ENCODE assay signal across 9 cellular contexts in genomic region chr3:118501152-118501551, GRCh38.
DNase-seq lines count a peak whose midpoint lies in the region; ATAC-seq and TF ChIP-seq lines count a peak whose summit lies in the region.
"Had no signal": no experiment of that assay in that cellular context is flagged by ENCODE, and none has a peak within 500 bp of the region (broad histone marks: within the 10 kb centered on the region; RNA-seq: fewer than 3 reads in every experiment).

No MANE protein-coding gene starts in this region.

- no peaks in the 10 kb centered on the region for H3K27me3 ChIP-seq in HAP-1 (ENCODE audit: low read depth)
- H3K27me3 ChIP-seq in PC-9 (ENCODE audit: insufficient read depth, low read depth) = no peaks in the 10 kb centered on the region
- H3K27me3 ChIP-seq in sigmoid colon = no peaks in the 10 kb centered on the region

- no peaks in the 10 kb centered on the region for H3F3A ChIP-seq in PC-9 (ENCODE audit: insufficient read depth, low read depth)

- H3K4me1 ChIP-seq in HAP-1 (peaks cover 23% of the 10 kb centered on the region), PC-9 (replicated peaks; ENCODE audit: insufficient read depth) (no peaks in the 10 kb centered on the region), sigmoid colon (peaks cover 0 to 22% (median 19%) of the 10 kb centered on the region in 4 donors)

- DNase-seq in HAP-1 (ENCODE audit: low spot score in 2 of 2) (peak; percentile 15 to 56), PC-9 (peak in 1 of 2 experiments; percentile 57), globus pallidus (ENCODE audit: low spot score) (peak; percentile 55), sigmoid colon (peak; percentile 86), COLO668 (lab: John Stamatoyannopoulos, UW; ENCODE audit: unreplicated experiment) (no peak)
- no peak for DNase-seq in activated CD4-positive, alpha-beta T cell treated with anti-CD3 and anti-CD28 coated beads, Interleukin-2, amount 50 U/mL, for 48 hours
- DNase-seq: T-helper 17 cell had no signal

- no peak overlapping the region for H3K4me2 ChIP-seq in PC-9

- no peaks in the 10 kb centered on the region for H3K79me2 ChIP-seq in PC-9 (ENCODE audit: low read depth)

- H3K4me3 ChIP-seq in HAP-1 (no peak overlapping the region), PC-9 (no peak overlapping the region), sigmoid colon (no peak overlapping the region)

- CTCF ChIA-PET in PC-9 (lab: Charles Lee) = interaction anchor here (0.6 kb wide), 1 partner anchor 58 kb away, joined by 3 read pairs; no protein-coding TSS in a partner anchor

- no peaks in the 10 kb centered on the region; the same call in 1 of the 2 replicates for H3K9me2 ChIP-seq in PC-9 (ENCODE audit: insufficient read depth)

- no peaks in the 10 kb centered on the region for H3K36me3 ChIP-seq in HAP-1 (replicated peaks)
- H3K36me3 ChIP-seq in PC-9 (ENCODE audit: low read depth) = no peaks in the 10 kb centered on the region
- no peaks in the 10 kb centered on the region for H3K36me3 ChIP-seq in sigmoid colon

- TF ChIP-seq POLR2A in sigmoid colon (IDR thresholded peaks at IDR 0.05) = no peak

- POLR2A ChIA-PET in PC-9 (lab: Charles Lee; ENCODE audit: unreplicated experiment) = no interaction called here

- no peak for TF ChIP-seq CTCF in PC-9 (conservative IDR thresholded peaks at IDR 0.05)
- no peak for TF ChIP-seq CTCF in sigmoid colon (IDR thresholded peaks at IDR 0.05)

- no peaks in the 10 kb centered on the region for H4K20me1 ChIP-seq in PC-9 (ENCODE audit: insufficient read depth)

- in situ Hi-C loops in HAP-1 (cut with MboI; ENCODE audit: low sequenced_read_pairs) = no loop called here

- BruUV-seq in PC-9 (replicated peaks; lab: Mats Ljungman, UMichigan) = no TSS peak

- no peak for TF ChIP-seq EP300 in sigmoid colon (IDR thresholded peaks at IDR 0.05)

- H3K27ac ChIP-seq in PC-9 = no peak overlapping the region
- H3K27ac ChIP-seq in sigmoid colon = peak overlapping the region in 3 of 4 donors; percentile 49 to 66 (median 64)

- no peak for ATAC-seq in HG03439 (IDR thresholded peaks at IDR 0.05; ENCODE audit: unreplicated experiment)
- no peak for ATAC-seq in GM19395 (IDR thresholded peaks at IDR 0.05; ENCODE audit: unreplicated experiment)
- ATAC-seq: T-helper 17 cell had no signal

- H2AFZ ChIP-seq in PC-9 = 0 out of 2 replicates have a peak overlapping the region, but pooled peaks have one; percentile 23

- H3K9me3 ChIP-seq in HAP-1 (no peaks in the 10 kb centered on the region), PC-9 (ENCODE audit: insufficient read depth, low read depth) (no peaks in the 10 kb centered on the region), sigmoid colon (no peaks in the 10 kb centered on the region)

- intact Hi-C loops in PC-9 (cut with micrococcal nuclease; ENCODE audit: unreplicated experiment) (loop anchor here (2.0 to 10.0 kb wide), 3 partner anchors 22 to 124 kb away; no protein-coding TSS in a partner anchor), sigmoid colon (cut with DNase I) (no loop called here)

- WGBS in sigmoid colon, 2 donors = 7 to 19% methylated on average over 1 of the region's 1 CpG

Comparison
In these comparisons a context has a peak if more than half of its experiments do, and no peak if none do; other contexts are left out.
1. DNase-seq: peak in HAP-1 (2 of 2), globus pallidus (single experiment) and sigmoid colon (single experiment); none in COLO668 (single experiment) and activated CD4-positive, alpha-beta T cell treated with anti-CD3 and anti-CD28 coated beads, Interleukin-2, amount 50 U/mL, for 48 hours (0 of 2).